Comparison of ENCODE assay signal across 1 cellular context in genomic region chr5:5291357-5291756, GRCh38.
TF ChIP-seq lines count a peak whose summit lies in the region.

No MANE protein-coding gene starts in this region.

TF ChIP-seq in SK-N-SH, 30 proteins besides CTCF, POLR2A, EP300 and RAD21 (continued from another document):
- no peak for TF ChIP-seq USF1 (IDR thresholded peaks at IDR 0.05; ENCODE audit: borderline replicate concordance, low read depth)
- no peak for TF ChIP-seq MAX (IDR thresholded peaks at IDR 0.05; ENCODE audit: low read depth)
- TF ChIP-seq SIN3A (IDR thresholded peaks at IDR 0.05; ENCODE audit: borderline replicate concordance, low read depth, low read length) = no peak
- TF ChIP-seq FOXJ3 (CRISPR knock-in tag; IDR thresholded peaks at IDR 0.05) = no peak
- no peak for TF ChIP-seq SMC3 (IDR thresholded peaks at IDR 0.05; ENCODE audit: low read depth, low read length)
- no peak for TF ChIP-seq JUND (IDR thresholded peaks at IDR 0.05)
- TF ChIP-seq TAF1 (IDR thresholded peaks at IDR 0.05; ENCODE audit: borderline replicate concordance, low read depth, low read length) = no peak
- TF ChIP-seq TEAD4 (IDR thresholded peaks at IDR 0.05; ENCODE audit: borderline replicate concordance, insufficient read depth) = no peak
- no peak for TF ChIP-seq FOXM1 (IDR thresholded peaks at IDR 0.05; ENCODE audit: low read depth)
